15 cellular contexts compared by ENCODE assay signal in the genomic region with DNA sequence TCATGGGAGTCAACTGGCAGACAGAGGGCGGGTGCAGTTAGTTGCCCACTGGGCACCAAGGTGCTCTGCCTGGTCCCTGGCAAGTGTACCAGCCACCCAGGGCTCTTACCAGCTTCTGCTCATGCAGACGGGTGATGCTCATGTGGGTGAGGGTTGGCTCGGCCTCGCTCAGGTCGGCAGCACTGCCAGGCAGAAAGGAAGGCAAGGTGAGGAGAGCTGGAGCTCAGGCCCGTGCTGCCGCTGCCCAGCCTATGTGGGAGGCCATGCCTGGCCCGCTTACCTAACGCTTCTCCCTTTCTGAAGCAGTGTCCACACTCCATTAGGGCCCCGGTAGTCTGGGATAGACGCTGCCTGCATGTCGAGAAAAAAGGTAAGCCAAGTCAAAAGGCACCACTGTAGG. TPM values are rescaled to one million over a fixed set of nuclear protein-coding genes. Genes with fewer than 3 reads are reported as not detected.
DNase-seq lines count a peak whose midpoint lies in the region; ATAC-seq and TF ChIP-seq lines count a peak whose summit lies in the region.
"Had no signal": no experiment of that assay in that cellular context is flagged by ENCODE, and none has a peak within 500 bp of the region (broad histone marks: within the 10 kb centered on the region; RNA-seq: fewer than 3 reads in every experiment).

No MANE protein-coding gene starts in this region.

- peak overlapping the region; percentile 43 for H2AFZ ChIP-seq in IMR-90 (replicated peaks; ENCODE audit: low read length, poor library complexity)

- H3K79me1 ChIP-seq in IMR-90 (ENCODE audit: low read depth in 1 of 2, low read length in 2 of 2): peaks cover 18 to 65% of the 10 kb centered on the region in 2 experiments

- POLR2A ChIA-PET in activated CD4-positive, alpha-beta memory T cell treated with anti-CD3 and anti-CD28 coated beads, Interleukin-2, amount 10 ng/mL, durations not matched to agents 7 days and 5 days (lab: Charles Lee): interaction anchor here (1.0 to 1.5 kb wide), 2 partner anchors 10 to 12 kb away, joined by 3 to 4 read pairs; no protein-coding TSS in a partner anchor
- POLR2A ChIA-PET in activated CD4-positive, alpha-beta memory T cell treated with anti-CD3 and anti-CD28 coated beads for 36 hours (lab: Charles Lee): no interaction called here
- POLR2A ChIA-PET in IMR-90 (lab: Charles Lee; ENCODE audit: unreplicated experiment): interaction anchor here (0.7 kb wide), 1 partner anchor 13 kb away, joined by 3 read pairs; a partner anchor contains a TSS
- POLR2A ChIA-PET in naive thymus-derived CD4-positive, alpha-beta T cell (lab: Charles Lee): interaction anchor here (0.8 to 3.5 kb wide), 3 partner anchors 9 to 45 kb away, joined by 3 to 23 read pairs (median 5); a partner anchor contains a TSS

- no peak overlapping the region for H3K4me2 ChIP-seq in IMR-90 (ENCODE audit: low read depth, low read length)
- H3K4me2 ChIP-seq: KMS-11 had no signal

- no peak overlapping the region for H3K23ac ChIP-seq in IMR-90 (ENCODE audit: low read depth, low read length)

- CTCF ChIA-PET in activated CD4-positive, alpha-beta memory T cell treated with anti-CD3 and anti-CD28 coated beads, Interleukin-2, amount 10 ng/mL, durations not matched to agents 7 days and 5 days (lab: Charles Lee): interaction anchor here (0.6 to 2.4 kb wide), 3 partner anchors 12 to 38 kb away, joined by 3 to 13 read pairs (median 3); a partner anchor contains a TSS
- CTCF ChIA-PET in activated CD4-positive, alpha-beta memory T cell treated with anti-CD3 and anti-CD28 coated beads for 36 hours (lab: Charles Lee): no interaction called here
- CTCF ChIA-PET in IMR-90 (lab: Yijun Ruan, JAX): no interaction called here
- CTCF ChIA-PET in naive thymus-derived CD4-positive, alpha-beta T cell (lab: Charles Lee): no interaction called here

- H3K9ac ChIP-seq in IMR-90 (ENCODE audit: low read depth, low read length): no peak overlapping the region
- H3K9ac ChIP-seq: KMS-11 had no signal

- TF ChIP-seq POLR2A in IMR-90 (IDR thresholded peaks at IDR 0.05; ENCODE audit: low read depth, low read length): no peak

- 95% methylated on average over 6 of the region's 12 CpGs; no CpG with 5 or more reads in 1 of the 2 experiments for WGBS in IMR-90 (ENCODE audit: extremely low coverage in 2 of 2, insufficient read length in 1 of 2), 2 experiments

- peaks cover 52% of the 10 kb centered on the region for H3K36me3 ChIP-seq in IMR-90 (ENCODE audit: control insufficient read depth, insufficient read depth, low read length)
- H3K36me3 ChIP-seq in naive thymus-derived CD4-positive, alpha-beta T cell (ENCODE audit: control insufficient read depth in 2 of 3, insufficient read depth in 3 of 3, low read length in 3 of 3): peaks cover 12 to 41% (median 18%) of the 10 kb centered on the region in 3 experiments

- no peak overlapping the region for H3K18ac ChIP-seq in IMR-90 (ENCODE audit: low read depth, low read length)

- peaks cover 9% of the 10 kb centered on the region for H3K4me1 ChIP-seq in IMR-90 (ENCODE audit: control insufficient read depth, insufficient read depth, low read length)
- peaks cover 17 to 25% of the 10 kb centered on the region in 2 donors for H3K4me1 ChIP-seq in naive thymus-derived CD4-positive, alpha-beta T cell (ENCODE audit: control insufficient read depth in 2 of 2, insufficient read depth in 2 of 2, low read length in 2 of 2)

- no TSS peak for BruUV-seq in IMR-90 (replicated peaks; lab: Mats Ljungman, UMichigan)

- H3K4me3 Mint-ChIP-seq in activated CD4-positive, alpha-beta memory T cell treated with anti-CD3 and anti-CD28 coated beads, Interleukin-2, amount 10 ng/mL, durations not matched to agents 7 days and 5 days: peak overlapping the region; percentile 4
- no peak overlapping the region for H3K4me3 Mint-ChIP-seq in activated CD4-positive, alpha-beta memory T cell treated with anti-CD3 and anti-CD28 coated beads for 36 hours
- peak overlapping the region in 6 of 10 donors; percentile 4 to 47 (median 40) for H3K4me3 Mint-ChIP-seq in naive thymus-derived CD4-positive, alpha-beta T cell
- H3K4me3 Mint-ChIP-seq: HFFc6 had no signal

- no peak for DNase-seq in activated CD4-positive, alpha-beta memory T cell treated with anti-CD3 and anti-CD28 coated beads, Interleukin-2, amount 10 ng/mL, durations not matched to agents 7 days and 5 days
- no peak for DNase-seq in activated CD4-positive, alpha-beta memory T cell treated with anti-CD3 and anti-CD28 coated beads for 36 hours
- DNase-seq in IMR-90: no peak
- DNase-seq in naive thymus-derived CD4-positive, alpha-beta T cell: no peak
- DNase-seq in T-helper 9 cell: no peak
- DNase-seq: 8988T, DMS 273 treated with DMSO at 0.1 percent for 48 hours, HFFc6, NCI-H1436, NCI-H2029 treated with DMSO at 0.1 percent for 48 hours, NCI-H2171 treated with DMSO at 0.1 percent for 48 hours, NCI-H748 treated with DMSO at 0.1 percent for 48 hours, RPMI8226 had no signal

- H3K27me3 Mint-ChIP-seq in activated CD4-positive, alpha-beta memory T cell treated with anti-CD3 and anti-CD28 coated beads, Interleukin-2, amount 10 ng/mL, durations not matched to agents 7 days and 5 days: no peaks in the 10 kb centered on the region
- H3K27me3 Mint-ChIP-seq in activated CD4-positive, alpha-beta memory T cell treated with anti-CD3 and anti-CD28 coated beads for 36 hours: no peaks in the 10 kb centered on the region
- H3K27me3 Mint-ChIP-seq in naive thymus-derived CD4-positive, alpha-beta T cell: no peaks in the 10 kb centered on the region

- ATAC-seq in IMR-90 (ENCODE audit: low read depth): no peak
- ATAC-seq in naive thymus-derived CD4-positive, alpha-beta T cell: no peak
- no peak for ATAC-seq in GM19455 (IDR thresholded peaks at IDR 0.05; ENCODE audit: unreplicated experiment)

- H2BK15ac ChIP-seq in IMR-90 (ENCODE audit: low read depth, low read length): no peak overlapping the region

- H3K9me3 Mint-ChIP-seq in activated CD4-positive, alpha-beta memory T cell treated with anti-CD3 and anti-CD28 coated beads, Interleukin-2, amount 10 ng/mL, durations not matched to agents 7 days and 5 days: no peaks in the 10 kb centered on the region
- H3K9me3 Mint-ChIP-seq in activated CD4-positive, alpha-beta memory T cell treated with anti-CD3 and anti-CD28 coated beads for 36 hours: no peaks in the 10 kb centered on the region
- H3K9me3 Mint-ChIP-seq in naive thymus-derived CD4-positive, alpha-beta T cell: peaks cover 0 to 2% (median 0%) of the 10 kb centered on the region in 11 donors
- H3K9me3 Mint-ChIP-seq: HFFc6 had no signal

- dilution Hi-C loops in IMR-90 (cut with HindIII; ENCODE audit: low sequenced_read_pairs, unreplicated experiment): no loop called here

- no peak overlapping the region for H3K4ac ChIP-seq in IMR-90 (ENCODE audit: low read depth, low read length)

- H3K9me3 ChIP-seq in IMR-90 (ENCODE audit: control insufficient read depth, insufficient read depth, low read length): no peaks in the 10 kb centered on the region
- H3K9me3 ChIP-seq in naive thymus-derived CD4-positive, alpha-beta T cell (ENCODE audit: control insufficient read depth in 2 of 3, low read length in 3 of 3): no peaks in the 10 kb centered on the region

- H3K56ac ChIP-seq in IMR-90 (ENCODE audit: extremely low read depth, insufficient read depth, low read length): no peak overlapping the region

- H2BK120ac ChIP-seq in IMR-90 (ENCODE audit: low read depth, low read length): no peak overlapping the region

- no peak overlapping the region for H4K5ac ChIP-seq in IMR-90 (ENCODE audit: low read depth, low read length)

- H4K8ac ChIP-seq in IMR-90 (ENCODE audit: low read depth in 2 of 2, low read length in 2 of 2): no peak overlapping the region

- no peak overlapping the region for H2AK5ac ChIP-seq in IMR-90 (ENCODE audit: low read depth, low read length)

- H3K14ac ChIP-seq in IMR-90 (replicated peaks; ENCODE audit: low read depth, low read length): no peak overlapping the region

- peaks cover 59% of the 10 kb centered on the region for H4K20me1 ChIP-seq in IMR-90 (ENCODE audit: insufficient read depth, low read length)

- in situ Hi-C loops in IMR-90 (cut with MboI; ENCODE audit: low sequenced_read_pairs): no loop called here

- peaks cover 47% of the 10 kb centered on the region for H3K4me1 Mint-ChIP-seq in activated CD4-positive, alpha-beta memory T cell treated with anti-CD3 and anti-CD28 coated beads, Interleukin-2, amount 10 ng/mL, durations not matched to agents 7 days and 5 days
- peaks cover 24% of the 10 kb centered on the region for H3K4me1 Mint-ChIP-seq in activated CD4-positive, alpha-beta memory T cell treated with anti-CD3 and anti-CD28 coated beads for 36 hours (ENCODE audit: low read depth)
- H3K4me1 Mint-ChIP-seq in naive thymus-derived CD4-positive, alpha-beta T cell: peaks cover 14 to 52% (median 36%) of the 10 kb centered on the region in 7 donors

- TF ChIP-seq RAD21 in IMR-90 (IDR thresholded peaks at IDR 0.05; ENCODE audit: low read length): no peak

- no peak overlapping the region for H2AK9ac ChIP-seq in IMR-90 (replicated peaks; ENCODE audit: low read depth, low read length, poor library complexity)

- no peak overlapping the region for H3K27ac ChIP-seq in IMR-90 (ENCODE audit: insufficient read depth, low read length)
- no peak overlapping the region for H3K27ac ChIP-seq in naive thymus-derived CD4-positive, alpha-beta T cell (ENCODE audit: low read depth, low read length)
- H3K27ac ChIP-seq: KMS-11 had no signal

- no peak overlapping the region for H2BK5ac ChIP-seq in IMR-90 (ENCODE audit: low read depth, low read length, poor library complexity, severe bottlenecking)

- H3K9me1 ChIP-seq in IMR-90 (ENCODE audit: insufficient read depth, low read length): peaks cover 12% of the 10 kb centered on the region; the same call in 1 of the 2 replicates

- no peak overlapping the region for H2BK20ac ChIP-seq in IMR-90 (ENCODE audit: low read depth, low read length)

- H3K4me3 ChIP-seq in IMR-90 (ENCODE audit: insufficient read depth, low read depth, low read length): no peak overlapping the region
- H3K4me3 ChIP-seq in naive thymus-derived CD4-positive, alpha-beta T cell (ENCODE audit: low read length): no peak overlapping the region

- H3K36me3 Mint-ChIP-seq in activated CD4-positive, alpha-beta memory T cell treated with anti-CD3 and anti-CD28 coated beads, Interleukin-2, amount 10 ng/mL, durations not matched to agents 7 days and 5 days (ENCODE audit: low read depth): peaks cover 65% of the 10 kb centered on the region
- H3K36me3 Mint-ChIP-seq in activated CD4-positive, alpha-beta memory T cell treated with anti-CD3 and anti-CD28 coated beads for 36 hours: peaks cover 26% of the 10 kb centered on the region
- H3K36me3 Mint-ChIP-seq in naive thymus-derived CD4-positive, alpha-beta T cell: peaks cover 0 to 22% (median 4%) of the 10 kb centered on the region in 5 donors

- no peaks in the 10 kb centered on the region for H3K27me3 ChIP-seq in IMR-90 (ENCODE audit: control insufficient read depth, insufficient read depth, low read length)
- no peaks in the 10 kb centered on the region for H3K27me3 ChIP-seq in naive thymus-derived CD4-positive, alpha-beta T cell (ENCODE audit: control insufficient read depth in 2 of 2, insufficient read depth in 2 of 2, low read length in 2 of 2)

- H4K91ac ChIP-seq in IMR-90 (ENCODE audit: insufficient read depth, low read depth, low read length): no peak overlapping the region

- intact Hi-C loops in activated CD4-positive, alpha-beta memory T cell treated with anti-CD3 and anti-CD28 coated beads for 36 hours (cut with micrococcal nuclease): no loop called here
- intact Hi-C loops in IMR-90 (cut with micrococcal nuclease): no loop called here
- intact Hi-C loops in naive thymus-derived CD4-positive, alpha-beta T cell (cut with micrococcal nuclease): no loop called here

- no peak for TF ChIP-seq CTCF in IMR-90 (conservative IDR thresholded peaks at IDR 0.05; ENCODE audit: low read depth, low read length)

- no peak overlapping the region for H3K27ac Mint-ChIP-seq in activated CD4-positive, alpha-beta memory T cell treated with anti-CD3 and anti-CD28 coated beads, Interleukin-2, amount 10 ng/mL, durations not matched to agents 7 days and 5 days
- H3K27ac Mint-ChIP-seq in activated CD4-positive, alpha-beta memory T cell treated with anti-CD3 and anti-CD28 coated beads for 36 hours: no peak overlapping the region
- peak overlapping the region in 2 of 9 donors; percentile 8 to 14 for H3K27ac Mint-ChIP-seq in naive thymus-derived CD4-positive, alpha-beta T cell

RNA-seq across cellular contexts. Expression of a gene that starts 2.6 kb away (rescaled TPM):
- total RNA-seq in activated CD4-positive, alpha-beta memory T cell treated with anti-CD3 and anti-CD28 coated beads, Interleukin-2, amount 10 ng/mL, durations not matched to agents 7 days and 5 days: 10 to 100 TPM; 55.8 to 58.4 TPM
- total RNA-seq in activated CD4-positive, alpha-beta memory T cell treated with anti-CD3 and anti-CD28 coated beads for 36 hours: 10 to 100 TPM; 32.0 to 33.1 TPM
- 13.9 and 14.5 TPM in 2 replicates for total RNA-seq in IMR-90 (2012; rRNA removed)
- 19.8 and 20.5 TPM in 2 replicates for polyA plus RNA-seq in IMR-90 (2012; rRNA removed)
- 8.3 and 10.9 TPM in 2 replicates for polyA plus RNA-seq in IMR-90 (2012; cell fraction: cytosol; rRNA removed)
- polyA plus RNA-seq in IMR-90 (2012; cell fraction: nucleus; rRNA removed; ENCODE audit: low replicate concordance): 74.8 and 246 TPM in 2 replicates
- 10 to 100 TPM; 56.0 to 81.4 (median 69.7) TPM for total RNA-seq in naive thymus-derived CD4-positive, alpha-beta T cell
- polyA plus RNA-seq in naive thymus-derived CD4-positive, alpha-beta T cell: 10 to 100 TPM; 21.6 to 38.7 TPM

RNA-seq across cellular contexts. Expression of a gene that starts 4.1 kb away (rescaled TPM):
- total RNA-seq in activated CD4-positive, alpha-beta memory T cell treated with anti-CD3 and anti-CD28 coated beads, Interleukin-2, amount 10 ng/mL, durations not matched to agents 7 days and 5 days: 10 to 100 TPM; 41.6 to 44.4 TPM
- 10 to 100 TPM; 28.8 to 29.7 TPM for total RNA-seq in activated CD4-positive, alpha-beta memory T cell treated with anti-CD3 and anti-CD28 coated beads for 36 hours
- 31.9 and 37.3 TPM in 2 replicates for total RNA-seq in IMR-90 (2012; rRNA removed)
- polyA plus RNA-seq in IMR-90 (2012; rRNA removed): 38.5 and 43.0 TPM in 2 replicates
- polyA plus RNA-seq in IMR-90 (2012; cell fraction: cytosol; rRNA removed): 21.7 and 31.1 TPM in 2 replicates
- polyA plus RNA-seq in IMR-90 (2012; cell fraction: nucleus; rRNA removed; ENCODE audit: low replicate concordance): 47.8 and 104 TPM in 2 replicates
- total RNA-seq in naive thymus-derived CD4-positive, alpha-beta T cell: 10 to 100 TPM; 17.5 to 43.6 (median 35.2) TPM
- 10 to 100 TPM; 22.4 to 27.0 TPM for polyA plus RNA-seq in naive thymus-derived CD4-positive, alpha-beta T cell

RNA-seq across cellular contexts. Expression of a gene that starts 12.2 kb away (rescaled TPM):
- total RNA-seq in activated CD4-positive, alpha-beta memory T cell treated with anti-CD3 and anti-CD28 coated beads, Interleukin-2, amount 10 ng/mL, durations not matched to agents 7 days and 5 days: 10 to 100 TPM; 35.2 to 36.5 TPM
- total RNA-seq in activated CD4-positive, alpha-beta memory T cell treated with anti-CD3 and anti-CD28 coated beads for 36 hours: 10 to 100 TPM; 23.4 to 24.1 TPM
- total RNA-seq in IMR-90 (2012; rRNA removed): 6.1 and 6.4 TPM in 2 replicates
- polyA plus RNA-seq in IMR-90 (2012; rRNA removed): 14.3 and 15.4 TPM in 2 replicates
- 12.4 and 15.1 TPM in 2 replicates for polyA plus RNA-seq in IMR-90 (2012; cell fraction: cytosol; rRNA removed)
- 82.7 and 90.6 TPM in 2 replicates for polyA plus RNA-seq in IMR-90 (2012; cell fraction: nucleus; rRNA removed; ENCODE audit: low replicate concordance)
- total RNA-seq in naive thymus-derived CD4-positive, alpha-beta T cell: 10 to 100 TPM; 12.9 to 28.1 (median 18.1) TPM
- polyA plus RNA-seq in naive thymus-derived CD4-positive, alpha-beta T cell: 1 to 10 TPM; 2.4 to 2.6 TPM

RNA-seq across cellular contexts. Expression of a gene that starts 13.3 kb away (rescaled TPM):
- total RNA-seq in activated CD4-positive, alpha-beta memory T cell treated with anti-CD3 and anti-CD28 coated beads, Interleukin-2, amount 10 ng/mL, durations not matched to agents 7 days and 5 days: under 1 TPM in 1 of 2 experiments, not detected in 1; 0.38 TPM
- not detected for total RNA-seq in activated CD4-positive, alpha-beta memory T cell treated with anti-CD3 and anti-CD28 coated beads for 36 hours
- total RNA-seq in IMR-90 (2012; rRNA removed): under 0.01 TPM in 1 of 2 replicates, not detected in the other
- polyA plus RNA-seq in IMR-90 (2012; rRNA removed): 0.51 and 1.2 TPM in 2 replicates
- 6.3 and 8.4 TPM in 2 replicates for polyA plus RNA-seq in IMR-90 (2012; cell fraction: cytosol; rRNA removed)
- polyA plus RNA-seq in IMR-90 (2012; cell fraction: nucleus; rRNA removed; ENCODE audit: low replicate concordance): 0.63 and 1.9 TPM in 2 replicates
- total RNA-seq in naive thymus-derived CD4-positive, alpha-beta T cell: under 1 TPM in 4 of 5 experiments, not detected in 1; 0.29 to 0.59 (median 0.54) TPM
- polyA plus RNA-seq in naive thymus-derived CD4-positive, alpha-beta T cell: under 1 TPM in 1 of 2 donors, not detected in 1; 0.20 TPM

RNA-seq across cellular contexts. Expression of a gene that starts 21.8 kb away (rescaled TPM):
- 10 to 100 TPM; 25.8 to 34.7 TPM for total RNA-seq in activated CD4-positive, alpha-beta memory T cell treated with anti-CD3 and anti-CD28 coated beads, Interleukin-2, amount 10 ng/mL, durations not matched to agents 7 days and 5 days
- 10 to 100 TPM; 88.9 to 89.8 TPM for total RNA-seq in activated CD4-positive, alpha-beta memory T cell treated with anti-CD3 and anti-CD28 coated beads for 36 hours
- 95.0 and 115 TPM in 2 replicates for total RNA-seq in IMR-90 (2012; rRNA removed)
- 177 and 181 TPM in 2 replicates for polyA plus RNA-seq in IMR-90 (2012; rRNA removed)
- 73.1 and 242 TPM in 2 replicates for polyA plus RNA-seq in IMR-90 (2012; cell fraction: cytosol; rRNA removed)
- polyA plus RNA-seq in IMR-90 (2012; cell fraction: nucleus; rRNA removed; ENCODE audit: low replicate concordance): 94.9 and 231 TPM in 2 replicates
- total RNA-seq in naive thymus-derived CD4-positive, alpha-beta T cell: 10 to 100 TPM in 1 of 5 experiments, 1 to 10 TPM in 4; 1.8 to 31.1 (median 2.3) TPM
- polyA plus RNA-seq in naive thymus-derived CD4-positive, alpha-beta T cell: 1 to 10 TPM; 4.2 to 4.5 TPM
